1 cellular context compared by ENCODE assay signal in genomic region chr16:48385272-48385953, GRCh38.
TF ChIP-seq lines count a peak whose summit lies in the region.

TSS of gene SIAH1 (minus strand) at chr16:48385413. CDS start at chr16:48362428, 22,985 bp downstream.

TF ChIP-seq in HepG2, 621 proteins besides CTCF, POLR2A, EP300 and RAD21 (continued from another document and continues in another):
- TF ChIP-seq, protein P1, sequence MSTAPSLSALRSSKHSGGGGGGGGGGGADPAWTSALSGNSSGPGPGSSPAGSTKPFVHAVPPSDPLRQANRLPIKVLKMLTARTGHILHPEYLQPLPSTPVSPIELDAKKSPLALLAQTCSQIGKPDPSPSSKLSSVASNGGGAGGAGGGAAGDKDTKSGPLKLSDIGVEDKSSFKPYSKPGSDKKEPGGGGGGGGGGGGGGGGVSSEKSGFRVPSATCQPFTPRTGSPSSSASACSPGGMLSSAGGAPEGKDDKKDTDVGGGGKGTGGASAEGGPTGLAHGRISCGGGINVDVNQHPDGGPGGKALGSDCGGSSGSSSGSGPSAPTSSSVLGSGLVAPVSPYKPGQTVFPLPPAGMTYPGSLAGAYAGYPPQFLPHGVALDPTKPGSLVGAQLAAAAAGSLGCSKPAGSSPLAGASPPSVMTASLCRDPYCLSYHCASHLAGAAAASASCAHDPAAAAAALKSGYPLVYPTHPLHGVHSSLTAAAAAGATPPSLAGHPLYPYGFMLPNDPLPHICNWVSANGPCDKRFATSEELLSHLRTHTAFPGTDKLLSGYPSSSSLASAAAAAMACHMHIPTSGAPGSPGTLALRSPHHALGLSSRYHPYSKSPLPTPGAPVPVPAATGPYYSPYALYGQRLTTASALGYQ (CRISPR knock-in tag; IDR thresholded peaks at IDR 0.05) = no peak
- TF ChIP-seq SOX13 (IDR thresholded peaks at IDR 0.05) = no peak
- TF ChIP-seq SOX13 (CRISPR knock-in tag; conservative IDR thresholded peaks at IDR 0.05 in 1 of 2, IDR thresholded peaks at IDR 0.05 in 1 of 2) = peak; percentile 27 to 68; a peak in 2 of 4 replicates
- peak; percentile 85 for TF ChIP-seq ARNT2 (CRISPR knock-in tag; IDR thresholded peaks at IDR 0.05; ENCODE audit: low read depth)
- no peak for TF ChIP-seq ZNF839 (CRISPR knock-in tag; IDR thresholded peaks at IDR 0.05; ENCODE audit: borderline replicate concordance)
- TF ChIP-seq KLF12 (CRISPR knock-in tag; IDR thresholded peaks at IDR 0.05; ENCODE audit: borderline replicate concordance) = no peak
- TF ChIP-seq, protein P2, sequence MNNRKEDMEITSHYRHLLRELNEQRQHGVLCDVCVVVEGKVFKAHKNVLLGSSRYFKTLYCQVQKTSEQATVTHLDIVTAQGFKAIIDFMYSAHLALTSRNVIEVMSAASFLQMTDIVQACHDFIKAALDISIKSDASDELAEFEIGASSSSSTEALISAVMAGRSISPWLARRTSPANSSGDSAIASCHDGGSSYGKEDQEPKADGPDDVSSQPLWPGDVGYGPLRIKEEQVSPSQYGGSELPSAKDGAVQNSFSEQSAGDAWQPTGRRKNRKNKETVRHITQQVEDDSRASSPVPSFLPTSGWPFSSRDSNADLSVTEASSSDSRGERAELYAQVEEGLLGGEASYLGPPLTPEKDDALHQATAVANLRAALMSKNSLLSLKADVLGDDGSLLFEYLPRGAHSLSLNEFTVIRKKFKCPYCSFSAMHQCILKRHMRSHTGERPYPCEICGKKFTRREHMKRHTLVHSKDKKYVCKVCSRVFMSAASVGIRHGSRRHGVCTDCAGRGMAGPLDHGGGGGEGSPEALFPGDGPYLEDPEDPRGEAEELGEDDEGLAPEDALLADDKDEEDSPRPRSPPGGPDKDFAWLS (CRISPR knock-in tag; IDR thresholded peaks at IDR 0.05; ENCODE audit: borderline replicate concordance) = no peak
- no peak for TF ChIP-seq ZNF674 (CRISPR knock-in tag; IDR thresholded peaks at IDR 0.05; ENCODE audit: low read depth)
- no peak for TF ChIP-seq ZNF577 (CRISPR knock-in tag; IDR thresholded peaks at IDR 0.05; ENCODE audit: borderline replicate concordance, low read depth)
- 0 out of 2 replicates have a peak, but pooled peaks have one; percentile 45 for TF ChIP-seq MAFG (CRISPR knock-in tag; IDR thresholded peaks at IDR 0.05)
- TF ChIP-seq HCFC1 (IDR thresholded peaks at IDR 0.05; ENCODE audit: low read depth, low read length) = peak; percentile 25; the same call in 1 of the 2 replicates
- no peak for TF ChIP-seq DPF2 (CRISPR knock-in tag; IDR thresholded peaks at IDR 0.05; ENCODE audit: borderline replicate concordance, low read depth)
- TF ChIP-seq TFDP1 (CRISPR knock-in tag; IDR thresholded peaks at IDR 0.05; ENCODE audit: borderline replicate concordance) = peak; percentile 53; the same call in 1 of the 2 replicates
- TF ChIP-seq ATF7 (IDR thresholded peaks at IDR 0.05) = no peak
- TF ChIP-seq ATF7 (CRISPR knock-in tag; IDR thresholded peaks at IDR 0.05) = no peak
- peak; percentile 75; the same call in 1 of the 2 replicates for TF ChIP-seq DNMT1 (CRISPR knock-in tag; IDR thresholded peaks at IDR 0.05)
- no peak for TF ChIP-seq NFKB2 (CRISPR knock-in tag; IDR thresholded peaks at IDR 0.05; ENCODE audit: borderline replicate concordance)
- TF ChIP-seq, protein P3, sequence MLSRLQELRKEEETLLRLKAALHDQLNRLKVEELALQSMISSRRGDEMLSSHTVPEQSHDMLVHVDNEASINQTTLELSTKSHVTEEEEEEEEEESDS (CRISPR knock-in tag; IDR thresholded peaks at IDR 0.05; ENCODE audit: borderline replicate concordance) = no peak
- no peak for TF ChIP-seq CREM (IDR thresholded peaks at IDR 0.05)
- no peak for TF ChIP-seq CREM (CRISPR knock-in tag; IDR thresholded peaks at IDR 0.05)
- no peak for TF ChIP-seq HNRNPK (IDR thresholded peaks at IDR 0.05; ENCODE audit: low read depth, low read length, poor library complexity, severe bottlenecking)
- TF ChIP-seq DNMT3B (CRISPR knock-in tag; conservative IDR thresholded peaks at IDR 0.05) = no peak
- no peak for TF ChIP-seq ZFYVE20 (CRISPR knock-in tag; IDR thresholded peaks at IDR 0.05; ENCODE audit: borderline replicate concordance, low read depth)
- TF ChIP-seq, protein P4, sequence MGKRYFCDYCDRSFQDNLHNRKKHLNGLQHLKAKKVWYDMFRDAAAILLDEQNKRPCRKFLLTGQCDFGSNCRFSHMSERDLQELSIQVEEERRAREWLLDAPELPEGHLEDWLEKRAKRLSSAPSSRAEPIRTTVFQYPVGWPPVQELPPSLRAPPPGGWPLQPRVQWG (CRISPR knock-in tag; IDR thresholded peaks at IDR 0.05; ENCODE audit: borderline replicate concordance, low read depth) = no peak
- peak; percentile 98 for TF ChIP-seq ZMAT3 (CRISPR knock-in tag; conservative IDR thresholded peaks at IDR 0.05)
- TF ChIP-seq ZNF205 (CRISPR knock-in tag; IDR thresholded peaks at IDR 0.05) = no peak
- no peak for TF ChIP-seq RBM22 (optimal IDR thresholded peaks at IDR 0.05; ENCODE audit: low read length)
- 0 out of 2 replicates have a peak, but pooled peaks have one; percentile 16 for TF ChIP-seq HDAC2 (CRISPR knock-in tag; IDR thresholded peaks at IDR 0.05)
- TF ChIP-seq, protein P5, sequence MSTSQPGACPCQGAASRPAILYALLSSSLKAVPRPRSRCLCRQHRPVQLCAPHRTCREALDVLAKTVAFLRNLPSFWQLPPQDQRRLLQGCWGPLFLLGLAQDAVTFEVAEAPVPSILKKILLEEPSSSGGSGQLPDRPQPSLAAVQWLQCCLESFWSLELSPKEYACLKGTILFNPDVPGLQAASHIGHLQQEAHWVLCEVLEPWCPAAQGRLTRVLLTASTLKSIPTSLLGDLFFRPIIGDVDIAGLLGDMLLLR (CRISPR knock-in tag; IDR thresholded peaks at IDR 0.05) = peak; percentile 48; the same call in 1 of the 2 replicates
- TF ChIP-seq ZNF12 (CRISPR knock-in tag; IDR thresholded peaks at IDR 0.05) = no peak; the same call in 1 of the 2 replicates
- no peak for TF ChIP-seq KDM3A (CRISPR knock-in tag; IDR thresholded peaks at IDR 0.05; ENCODE audit: low read depth)
- TF ChIP-seq SIX1 (CRISPR knock-in tag; IDR thresholded peaks at IDR 0.05; ENCODE audit: borderline replicate concordance) = no peak; the same call in 1 of the 2 replicates
- TF ChIP-seq ARID5B (CRISPR knock-in tag; IDR thresholded peaks at IDR 0.05) = peak; percentile 47; the same call in 1 of the 2 replicates
- peak; percentile 88 for TF ChIP-seq YY1 (IDR thresholded peaks at IDR 0.05; ENCODE audit: insufficient read depth, insufficient replicate concordance, low read depth, low read length)
- TF ChIP-seq ZNF253 (CRISPR knock-in tag; IDR thresholded peaks at IDR 0.05; ENCODE audit: borderline replicate concordance) = no peak
- peak; percentile 94 for TF ChIP-seq RBFOX2 (IDR thresholded peaks at IDR 0.05; ENCODE audit: low read depth, low read length)
- no peak for TF ChIP-seq NFYC (CRISPR knock-in tag; IDR thresholded peaks at IDR 0.05)
- no peak for TF ChIP-seq ARNTL (CRISPR knock-in tag; IDR thresholded peaks at IDR 0.05)
- TF ChIP-seq GLI4 (CRISPR knock-in tag; IDR thresholded peaks at IDR 0.05; ENCODE audit: borderline replicate concordance) = no peak; the same call in 1 of the 2 replicates
- no peak for TF ChIP-seq MTA1 (CRISPR knock-in tag; IDR thresholded peaks at IDR 0.05; ENCODE audit: borderline replicate concordance)
- peak; percentile 77 for TF ChIP-seq ASH2L (IDR thresholded peaks at IDR 0.05; ENCODE audit: insufficient read length, low read depth, low read length)
- no peak for TF ChIP-seq ZNF530 (CRISPR knock-in tag; IDR thresholded peaks at IDR 0.05; ENCODE audit: low read depth)
- TF ChIP-seq ZNF510 (CRISPR knock-in tag; IDR thresholded peaks at IDR 0.05; ENCODE audit: low read depth) = no peak
- TF ChIP-seq ZFP1 (CRISPR knock-in tag; IDR thresholded peaks at IDR 0.05) = no peak
- TF ChIP-seq SMAD3 (CRISPR knock-in tag; IDR thresholded peaks at IDR 0.05) = no peak
- no peak for TF ChIP-seq TIGD3 (CRISPR knock-in tag; IDR thresholded peaks at IDR 0.05; ENCODE audit: borderline replicate concordance)
- no peak for TF ChIP-seq ISL2 (CRISPR knock-in tag; IDR thresholded peaks at IDR 0.05)
- TF ChIP-seq, protein P6, sequence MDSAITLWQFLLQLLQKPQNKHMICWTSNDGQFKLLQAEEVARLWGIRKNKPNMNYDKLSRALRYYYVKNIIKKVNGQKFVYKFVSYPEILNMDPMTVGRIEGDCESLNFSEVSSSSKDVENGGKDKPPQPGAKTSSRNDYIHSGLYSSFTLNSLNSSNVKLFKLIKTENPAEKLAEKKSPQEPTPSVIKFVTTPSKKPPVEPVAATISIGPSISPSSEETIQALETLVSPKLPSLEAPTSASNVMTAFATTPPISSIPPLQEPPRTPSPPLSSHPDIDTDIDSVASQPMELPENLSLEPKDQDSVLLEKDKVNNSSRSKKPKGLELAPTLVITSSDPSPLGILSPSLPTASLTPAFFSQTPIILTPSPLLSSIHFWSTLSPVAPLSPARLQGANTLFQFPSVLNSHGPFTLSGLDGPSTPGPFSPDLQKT (CRISPR knock-in tag; IDR thresholded peaks at IDR 0.05; ENCODE audit: borderline replicate concordance) = no peak
- TF ChIP-seq, protein P7, sequence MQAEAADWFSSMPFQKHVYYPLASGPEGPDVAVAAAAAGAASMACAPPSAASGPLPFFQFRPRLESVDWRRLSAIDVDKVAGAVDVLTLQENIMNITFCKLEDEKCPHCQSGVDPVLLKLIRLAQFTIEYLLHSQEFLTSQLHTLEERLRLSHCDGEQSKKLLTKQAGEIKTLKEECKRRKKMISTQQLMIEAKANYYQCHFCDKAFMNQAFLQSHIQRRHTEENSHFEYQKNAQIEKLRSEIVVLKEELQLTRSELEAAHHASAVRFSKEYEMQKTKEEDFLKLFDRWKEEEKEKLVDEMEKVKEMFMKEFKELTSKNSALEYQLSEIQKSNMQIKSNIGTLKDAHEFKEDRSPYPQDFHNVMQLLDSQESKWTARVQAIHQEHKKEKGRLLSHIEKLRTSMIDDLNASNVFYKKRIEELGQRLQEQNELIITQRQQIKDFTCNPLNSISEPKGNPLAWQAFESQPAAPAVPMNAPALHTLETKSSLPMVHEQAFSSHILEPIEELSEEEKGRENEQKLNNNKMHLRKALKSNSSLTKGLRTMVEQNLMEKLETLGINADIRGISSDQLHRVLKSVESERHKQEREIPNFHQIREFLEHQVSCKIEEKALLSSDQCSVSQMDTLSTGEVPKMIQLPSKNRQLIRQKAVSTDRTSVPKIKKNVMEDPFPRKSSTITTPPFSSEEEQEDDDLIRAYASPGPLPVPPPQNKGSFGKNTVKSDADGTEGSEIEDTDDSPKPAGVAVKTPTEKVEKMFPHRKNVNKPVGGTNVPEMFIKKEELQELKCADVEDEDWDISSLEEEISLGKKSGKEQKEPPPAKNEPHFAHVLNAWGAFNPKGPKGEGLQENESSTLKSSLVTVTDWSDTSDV (CRISPR knock-in tag; IDR thresholded peaks at IDR 0.05) = peak; percentile 67; the same call in 1 of the 2 replicates
- peak; percentile 61; the same call in 1 of the 2 replicates for TF ChIP-seq KMT2B (CRISPR knock-in tag; IDR thresholded peaks at IDR 0.05)
- TF ChIP-seq AGO2 (optimal IDR thresholded peaks at IDR 0.05; ENCODE audit: low read depth, low read length) = peak; percentile 96
- TF ChIP-seq ZNF3 (CRISPR knock-in tag; IDR thresholded peaks at IDR 0.05) = no peak
- peak; percentile 66; the same call in 1 of the 2 replicates for TF ChIP-seq BHLHE40 (IDR thresholded peaks at IDR 0.05; ENCODE audit: low read length)
